In genomic region chr10:71036279-71036535, GRCh38 we compare ENCODE assay signal across 31 cellular contexts.
"Had no signal": no experiment of that assay in that cellular context is flagged by ENCODE, and none has a peak within 500 bp of the region (broad histone marks: within the 10 kb centered on the region; RNA-seq: fewer than 3 reads in every experiment).

No MANE protein-coding gene starts in this region.

- H3K36me3 ChIP-seq: Peyer's patch, SJSA1, WERI-Rb-1 had no signal

- DNase-seq: activated CD4-positive, alpha-beta T cell treated with anti-CD3 and anti-CD28 coated beads for 1 hour; activated CD4-positive, alpha-beta T cell treated with anti-CD3 and anti-CD28 coated beads, Interleukin-2, amount 10 ng/mL, durations not matched to agents 24 days and 14 days; activated CD4-positive, alpha-beta T cell treated with anti-CD3 and anti-CD28 coated beads, Interleukin-2, amount 50 U/mL, for 4 hours; activated CD4-positive, CD25-positive, alpha-beta regulatory T cell; activated CD8-positive, alpha-beta T cell treated with anti-CD3 and anti-CD28 coated beads for 36 hours; activated naive CD4-positive, alpha-beta T cell; activated naive CD4-positive, alpha-beta T cell treated with anti-CD3 and anti-CD28 coated beads, Interleukin-2, amount 50 U/mL, for 16 hours; activated naive CD8-positive, alpha-beta T cell treated with anti-CD3 and anti-CD28 coated beads for 36 hours; activated T-cell treated with anti-CD3 and anti-CD28 coated beads, Interleukin-2, amount 50 U/mL, for 24 hours; amniotic stem cell; caudate nucleus; cerebellar nuclear complex; KBM-7; NCI-H1436 treated with DMSO at 0.1 percent for 48 hours; NCI-H1694 treated with DMSO at 0.1 percent for 48 hours; NCI-H2029; NCI-H226; NCI-H446 treated with DMSO at 0.1 percent for 48 hours; NCI-H524; NCI-H69; NK-92 treated with Interleukin-12 subunit alpha and Interleukin-12 subunit beta, amount 100 ng/mL, for 24 hours; PC-3; Peyer's patch; RPMI8226; SHP77 treated with DMSO at 0.1 percent for 48 hours; SW 1271; T-helper 1 cell; T-helper 2 cell; T1000; WERI-Rb-1 had no signal

- H3K4me1 ChIP-seq: Peyer's patch, SJSA1 had no signal

- H3K27ac ChIP-seq: Peyer's patch, SJSA1, WERI-Rb-1 had no signal

- H3K27me3 ChIP-seq: Peyer's patch had no signal

- H3K4me3 ChIP-seq: Peyer's patch, SJSA1 had no signal

- H3K9me3 ChIP-seq: Peyer's patch, SJSA1 had no signal
